Comparison of ENCODE assay signal across 22 cellular contexts in genomic region chr15:75185271-75186029, GRCh38. TPM values are rescaled to one million over a fixed set of nuclear protein-coding genes. Genes with fewer than 3 reads are reported as not detected.
DNase-seq lines count a peak whose midpoint lies in the region; ATAC-seq and TF ChIP-seq lines count a peak whose summit lies in the region.
"Had no signal": no experiment of that assay in that cellular context is flagged by ENCODE, and none has a peak within 500 bp of the region (broad histone marks: within the 10 kb centered on the region; RNA-seq: fewer than 3 reads in every experiment).

No MANE protein-coding gene starts in this region.

- H3K27me3 ChIP-seq in right atrium auricular region (no peaks in the 10 kb centered on the region), gastrocnemius medialis (no peaks in the 10 kb centered on the region)

- H3K27ac ChIP-seq in right atrium auricular region, result no peak overlapping the region
- no peak overlapping the region for H3K27ac ChIP-seq in gastrocnemius medialis

- peaks cover 0 to 10% of the 10 kb centered on the region in 2 donors for H3K4me1 ChIP-seq in right atrium auricular region
- no peaks in the 10 kb centered on the region for H3K4me1 ChIP-seq in gastrocnemius medialis

- in situ Hi-C loops in KBM-7 (cut with MboI; ENCODE audit: low pct_unique_long_range_greater_than_20kb, low sequenced_read_pairs), result no loop called here
- in situ Hi-C loops in gastrocnemius medialis (cut with MboI; ENCODE audit: low sequenced_read_pairs in 4 of 4), result no loop called here

- H3K9me3 ChIP-seq in right atrium auricular region, result no peaks in the 10 kb centered on the region
- no peaks in the 10 kb centered on the region for H3K9me3 ChIP-seq in gastrocnemius medialis
- H3K9me3 ChIP-seq: SK-N-SH had no signal

- ATAC-seq in Right ventricle myocardium superior (ENCODE audit: poor library complexity) (peak; percentile 52), gastrocnemius medialis (no peak), GM19328 (IDR thresholded peaks at IDR 0.05; ENCODE audit: unreplicated experiment) (no peak)
- ATAC-seq in activated CD4-positive, CD25-positive, alpha-beta regulatory T cell treated with anti-CD3 and anti-CD28 coated beads, Interleukin-2, amount 50 U/mL, for 24 hours, result no peak
- ATAC-seq: HCT116 had no signal

- TF ChIP-seq POLR2A in gastrocnemius medialis (IDR thresholded peaks at IDR 0.05), result no peak

- no peak for TF ChIP-seq CTCF in right atrium auricular region (IDR thresholded peaks at IDR 0.05)
- no peak for TF ChIP-seq CTCF in gastrocnemius medialis (IDR thresholded peaks at IDR 0.05 in 4 of 5, conservative IDR thresholded peaks at IDR 0.05 in 1 of 5)

- DNase-seq in Right ventricle myocardium superior (no peak), right atrium auricular region (ENCODE audit: low spot score) (no peak), KBM-7 (peak; percentile 65), UCSD-AML1 (lab: John Stamatoyannopoulos, UW; ENCODE audit: unreplicated experiment) (peak; percentile 62), posterior vena cava (ENCODE audit: low spot score) (peak; percentile 50), gastrocnemius medialis (no peak)
- DNase-seq: 8988T; Caco-2; CD4-positive, CD25-positive, alpha-beta regulatory T cell; DMS153; GF-D8; KG1; NCI-H1092 treated with DMSO at 0.1 percent for 48 hours; NCI-H2081; NCI-H2171 treated with DMSO at 0.1 percent for 48 hours; NCI-H446 treated with DMSO at 0.1 percent for 48 hours; NK-92 treated with Interleukin-12 subunit alpha and Interleukin-12 subunit beta, amount 100 ng/mL, for 24 hours; SHP77 treated with DMSO at 0.1 percent for 48 hours; SK-N-SH had no signal

- H3K36me3 ChIP-seq in right atrium auricular region (no peaks in the 10 kb centered on the region), gastrocnemius medialis (no peaks in the 10 kb centered on the region)

- intact Hi-C loops in Right ventricle myocardium superior (cut with DNase I), result no loop called here
- intact Hi-C loops in posterior vena cava (cut with DNase I), result no loop called here
- intact Hi-C loops in gastrocnemius medialis (cut with DNase I; ENCODE audit: low total_unique reads), result no loop called here

- H3K4me3 ChIP-seq in right atrium auricular region (no peak overlapping the region), gastrocnemius medialis (no peak overlapping the region)

RNA-seq across cellular contexts. Expression of gene C15orf39, which starts 16.2 kb away (rescaled TPM):
- total RNA-seq in Right ventricle myocardium superior (15.8 TPM), right atrium auricular region (10 to 100 TPM in 1 of 2 donors, 1 to 10 TPM in 1; 5.9 to 16.4 TPM), posterior vena cava (10 to 100 TPM; 25.8 to 26.4 TPM), gastrocnemius medialis (1 to 10 TPM; 1.6 to 3.8 (median 2.6) TPM)

Comparison
In these comparisons a context has a peak if more than half of its experiments do, and no peak if none do; other contexts are left out.
1. DNase-seq: peak in KBM-7 (single experiment), UCSD-AML1 (single experiment) and posterior vena cava (single experiment); none in Right ventricle myocardium superior (single experiment), right atrium auricular region (single experiment) and gastrocnemius medialis (0 of 2).